8 cellular contexts compared by ENCODE assay signal in genomic region chr17:15526292-15527218, GRCh38. TPM values are rescaled to one million over a fixed set of nuclear protein-coding genes. Genes with fewer than 3 reads are reported as not detected.
DNase-seq lines count a peak whose midpoint lies in the region; ATAC-seq, FAIRE-seq and TF ChIP-seq lines count a peak whose summit lies in the region.
"Not testable (repeated sequence)": the region's sequence is repeated elsewhere in the genome, so short reads cannot be mapped to it uniquely, and the experiment has no call there.

No MANE protein-coding gene starts in this region.

- H4K20me1 ChIP-seq in neural cell (ENCODE audit: insufficient read depth), result not testable (repeated sequence)

- H3K27me3 Mint-ChIP-seq in chondrocyte (ENCODE audit: low read depth), result not testable (repeated sequence)

- H3K4me1 Mint-ChIP-seq in chondrocyte (ENCODE audit: low read depth), result not testable (repeated sequence)

- not testable (repeated sequence) for H3K4me1 ChIP-seq in upper lobe of right lung

- not testable (repeated sequence) for H3F3A ChIP-seq in neural cell (ENCODE audit: insufficient read depth, low read length, poor library complexity, severe bottlenecking)

- not testable (repeated sequence) for H2AFZ ChIP-seq in neural cell (ENCODE audit: low read depth, low read length)

- H3K4me3 Mint-ChIP-seq in chondrocyte (ENCODE audit: unreplicated experiment), result not testable (repeated sequence)

- intact Hi-C loops in left cardiac atrium (cut with DNase I); upper lobe of right lung (cut with DNase I): not testable (repeated sequence)

- H3K4me2 ChIP-seq in neural cell (ENCODE audit: low read length), result not testable (repeated sequence)

- H3K79me2 ChIP-seq in neural cell (replicated peaks; ENCODE audit: insufficient read depth, low read length), result not testable (repeated sequence)

- TF ChIP-seq CTCF in chondrocyte (IDR thresholded peaks at IDR 0.05) (peak; percentile 84), neural cell (IDR thresholded peaks at IDR 0.05; ENCODE audit: poor library complexity, severe bottlenecking) (peak; percentile 68), upper lobe of right lung (IDR thresholded peaks at IDR 0.05) (peak; percentile 69)

- not testable (repeated sequence) for H3K27me3 ChIP-seq in neural cell (ENCODE audit: insufficient read depth, low read depth, low read length); upper lobe of right lung

- peak; percentile 86 for FAIRE-seq in TTC549 (lab: Jason Lieb, UNC)

- H3K27ac ChIP-seq in neural cell (ENCODE audit: low read length); upper lobe of right lung: not testable (repeated sequence)

- H3K9me3 Mint-ChIP-seq in chondrocyte (ENCODE audit: low read depth), result not testable (repeated sequence)

- H3K36me3 ChIP-seq in neural cell (ENCODE audit: insufficient read depth, low read length); upper lobe of right lung: not testable (repeated sequence)

- H3K27ac Mint-ChIP-seq in chondrocyte (ENCODE audit: unreplicated experiment), result peak overlapping the region; percentile 3

- TF ChIP-seq EP300 in neural cell (conservative IDR thresholded peaks at IDR 0.05; ENCODE audit: poor library complexity, severe bottlenecking), result not testable (repeated sequence)

- not testable (repeated sequence) for H3K9me2 ChIP-seq in neural cell (ENCODE audit: insufficient read depth, low read length)

- ATAC-seq in HG03354 (IDR thresholded peaks at IDR 0.05; ENCODE audit: poor library complexity, severe bottlenecking, unreplicated experiment), result peak; percentile 68
- ATAC-seq in left cardiac atrium, result peak; percentile 71 to 84
- ATAC-seq in upper lobe of right lung, result peak; percentile 84

- H3K9me3 ChIP-seq in neural cell (ENCODE audit: low read length); upper lobe of right lung: not testable (repeated sequence)

- peak; percentile 9 for DNase-seq in ELF-1 (ENCODE audit: low read depth, low spot score)
- DNase-seq in NCI-H524 (lab: John Stamatoyannopoulos, UW), result peak; percentile 19 to 49
- not testable (repeated sequence) for DNase-seq in chondrocyte (ENCODE audit: low spot score); left cardiac atrium; upper lobe of right lung

- not testable (repeated sequence) for H3K36me3 Mint-ChIP-seq in chondrocyte (ENCODE audit: low read depth)

- peak; percentile 66 for TF ChIP-seq RAD21 in neural cell (conservative IDR thresholded peaks at IDR 0.05)

- not testable (repeated sequence) for H3K4me3 ChIP-seq in neural cell (ENCODE audit: low read length); upper lobe of right lung

- not testable (repeated sequence) for H3K9ac ChIP-seq in neural cell (ENCODE audit: low read length)

TF ChIP-seq in neural cell, 6 proteins besides CTCF, POLR2A, EP300 and RAD21:
- peak; percentile 68 for TF ChIP-seq SMC3 (conservative IDR thresholded peaks at IDR 0.05; ENCODE audit: poor library complexity)

RNA-seq across cellular contexts. Expression of gene TVP23C, which starts 36.7 kb away (rescaled TPM):
- total RNA-seq in chondrocyte (21.5 to 33.7 TPM (median 22.2 TPM) in 3 replicates), left cardiac atrium (10 to 100 TPM in 1 of 2 donors, 1 to 10 TPM in 1; 5.7 to 10.6 TPM), upper lobe of right lung (18.4 TPM)
- polyA plus RNA-seq in neural cell, result 8.9 and 10.9 TPM in 2 replicates
- polyA minus RNA-seq in neural cell, result 49.9 and 53.7 TPM in 2 replicates

RNA-seq across cellular contexts. Expression of gene CDRT4, which starts 59.1 kb away (rescaled TPM):
- 6.2 to 9.1 TPM (median 7.1 TPM) in 3 replicates for total RNA-seq in chondrocyte
- total RNA-seq in left cardiac atrium, result 1 to 10 TPM; 1.7 to 4.9 TPM
- polyA plus RNA-seq in neural cell, result 22.5 and 26.9 TPM in 2 replicates
- 19.9 and 22.6 TPM in 2 replicates for polyA minus RNA-seq in neural cell
- 9.0 TPM for total RNA-seq in upper lobe of right lung
